ENCODE assay signal across 1 cellular context in genomic region chr6:40139447-40139846, GRCh38.
TF ChIP-seq lines count a peak whose summit lies in the region.

No MANE protein-coding gene starts in this region.

TF ChIP-seq in K562, 482 proteins besides CTCF, POLR2A, EP300 and RAD21 (continued from another document and continues in another):
- TF ChIP-seq KAT8 (IDR thresholded peaks at IDR 0.05; ENCODE audit: low read depth), result no peak
- TF ChIP-seq HMBOX1 (IDR thresholded peaks at IDR 0.05), result no peak
- no peak for TF ChIP-seq RBM14 (IDR thresholded peaks at IDR 0.05; ENCODE audit: borderline replicate concordance, insufficient read depth, low read depth, low read length)
- TF ChIP-seq ADNP (tag; IDR thresholded peaks at IDR 0.05), result no peak
- peak; percentile 71 for TF ChIP-seq TAL1 (IDR thresholded peaks at IDR 0.05)
- TF ChIP-seq HDAC1 (IDR thresholded peaks at IDR 0.05), result no peak
- TF ChIP-seq STAT5A (IDR thresholded peaks at IDR 0.05; ENCODE audit: borderline replicate concordance, low read length), result 0 out of 2 replicates have a peak, but pooled peaks have one; percentile 29
- no peak for TF ChIP-seq CREB3L1 (IDR thresholded peaks at IDR 0.05; ENCODE audit: borderline replicate concordance, low read depth)
- TF ChIP-seq MTA2 (IDR thresholded peaks at IDR 0.05; ENCODE audit: low read depth), result no peak; the same call in 1 of the 2 replicates
- no peak for TF ChIP-seq RBBP5 (IDR thresholded peaks at IDR 0.05; ENCODE audit: borderline replicate concordance, insufficient read depth, low read length, poor library complexity, severe bottlenecking)
- TF ChIP-seq PTTG1 (tag; IDR thresholded peaks at IDR 0.05; ENCODE audit: low read depth), result no peak
- no peak for TF ChIP-seq KHSRP (IDR thresholded peaks at IDR 0.05)
- TF ChIP-seq ZNF766 (CRISPR knock-in tag; conservative IDR thresholded peaks at IDR 0.05), result peak; percentile 27; the same call in 1 of the 2 replicates
- no peak for TF ChIP-seq ZNF586 (CRISPR knock-in tag; conservative IDR thresholded peaks at IDR 0.05)
- TF ChIP-seq HMG20B (CRISPR knock-in tag; IDR thresholded peaks at IDR 0.05), result no peak
- TF ChIP-seq TRIM24 (IDR thresholded peaks at IDR 0.05), result 0 out of 4 replicates have a peak, but pooled peaks of 1 of the 2 experiments have one; percentile 16
- TF ChIP-seq ZNF592 (IDR thresholded peaks at IDR 0.05), result peak; percentile 46; the same call in 1 of the 2 replicates
- no peak for TF ChIP-seq MAFG (tag; conservative IDR thresholded peaks at IDR 0.05)
- no peak for TF ChIP-seq SRSF1 (IDR thresholded peaks at IDR 0.05; ENCODE audit: low read depth, low read length)
- TF ChIP-seq BRCA1 (IDR thresholded peaks at IDR 0.05), result no peak
- no peak for TF ChIP-seq BRCA1 (CRISPR knock-in tag; IDR thresholded peaks at IDR 0.05)
- TF ChIP-seq CREB5 (CRISPR knock-in tag; IDR thresholded peaks at IDR 0.05), result no peak
- no peak for TF ChIP-seq ZNF76 (CRISPR knock-in tag; IDR thresholded peaks at IDR 0.05; ENCODE audit: borderline replicate concordance)
- TF ChIP-seq DEAF1 (CRISPR knock-in tag; IDR thresholded peaks at IDR 0.05), result no peak
- no peak for TF ChIP-seq ETV6 (IDR thresholded peaks at IDR 0.05; ENCODE audit: borderline replicate concordance in 1 of 2, low read depth in 2 of 2, low read length in 1 of 2)
- no peak for TF ChIP-seq ETV6 (CRISPR knock-in tag; IDR thresholded peaks at IDR 0.05; ENCODE audit: borderline replicate concordance)
- no peak for TF ChIP-seq POLR2AphosphoS5 (IDR thresholded peaks at IDR 0.05; ENCODE audit: control insufficient read depth, insufficient read depth, low read depth, low read length)
- no peak for TF ChIP-seq EGR1 (conservative IDR thresholded peaks at IDR 0.05)
- TF ChIP-seq TEAD4 (IDR thresholded peaks at IDR 0.05; ENCODE audit: low read length), result peak; percentile 63
- TF ChIP-seq TEAD4 (CRISPR knock-in tag; IDR thresholded peaks at IDR 0.05; ENCODE audit: borderline replicate concordance), result no peak
- TF ChIP-seq ZMIZ1 (IDR thresholded peaks at IDR 0.05; ENCODE audit: low read depth in 2 of 2, low read length in 2 of 2), result no peak
- TF ChIP-seq BACH1 (tag; IDR thresholded peaks at IDR 0.05), result no peak
- peak; percentile 64 for TF ChIP-seq ARID1B (IDR thresholded peaks at IDR 0.05)
- no peak for TF ChIP-seq ZNF41 (CRISPR knock-in tag; conservative IDR thresholded peaks at IDR 0.05)
- no peak for TF ChIP-seq SMAD4 (CRISPR knock-in tag; conservative IDR thresholded peaks at IDR 0.05)
- no peak for TF ChIP-seq NBN (IDR thresholded peaks at IDR 0.05; ENCODE audit: low read depth)
- no peak for TF ChIP-seq RNF219 (CRISPR knock-in tag; IDR thresholded peaks at IDR 0.05)
- no peak for TF ChIP-seq CEBPG (CRISPR knock-in tag; IDR thresholded peaks at IDR 0.05)
- no peak for TF ChIP-seq CEBPG (tag; conservative IDR thresholded peaks at IDR 0.05 in 1 of 2, IDR thresholded peaks at IDR 0.05 in 1 of 2)
- no peak for TF ChIP-seq KLF6 (CRISPR knock-in tag; IDR thresholded peaks at IDR 0.05; ENCODE audit: borderline replicate concordance)
- no peak for TF ChIP-seq ZC3H4 (CRISPR knock-in tag; IDR thresholded peaks at IDR 0.05; ENCODE audit: borderline replicate concordance)
- TF ChIP-seq PTRF (tag; IDR thresholded peaks at IDR 0.05), result no peak
- no peak for TF ChIP-seq FOSL1 (tag; conservative IDR thresholded peaks at IDR 0.05)
- TF ChIP-seq TFAP4 (CRISPR knock-in tag; IDR thresholded peaks at IDR 0.05; ENCODE audit: borderline replicate concordance), result no peak
- TF ChIP-seq MEF2D (tag; conservative IDR thresholded peaks at IDR 0.05; ENCODE audit: low read depth), result no peak
- no peak for TF ChIP-seq ZNF551 (CRISPR knock-in tag; IDR thresholded peaks at IDR 0.05)
- TF ChIP-seq ZNF507 (tag; conservative IDR thresholded peaks at IDR 0.05), result no peak
- TF ChIP-seq TSHZ1 (CRISPR knock-in tag; IDR thresholded peaks at IDR 0.05), result no peak
